23 cellular contexts compared by ENCODE assay signal in the genomic region with DNA sequence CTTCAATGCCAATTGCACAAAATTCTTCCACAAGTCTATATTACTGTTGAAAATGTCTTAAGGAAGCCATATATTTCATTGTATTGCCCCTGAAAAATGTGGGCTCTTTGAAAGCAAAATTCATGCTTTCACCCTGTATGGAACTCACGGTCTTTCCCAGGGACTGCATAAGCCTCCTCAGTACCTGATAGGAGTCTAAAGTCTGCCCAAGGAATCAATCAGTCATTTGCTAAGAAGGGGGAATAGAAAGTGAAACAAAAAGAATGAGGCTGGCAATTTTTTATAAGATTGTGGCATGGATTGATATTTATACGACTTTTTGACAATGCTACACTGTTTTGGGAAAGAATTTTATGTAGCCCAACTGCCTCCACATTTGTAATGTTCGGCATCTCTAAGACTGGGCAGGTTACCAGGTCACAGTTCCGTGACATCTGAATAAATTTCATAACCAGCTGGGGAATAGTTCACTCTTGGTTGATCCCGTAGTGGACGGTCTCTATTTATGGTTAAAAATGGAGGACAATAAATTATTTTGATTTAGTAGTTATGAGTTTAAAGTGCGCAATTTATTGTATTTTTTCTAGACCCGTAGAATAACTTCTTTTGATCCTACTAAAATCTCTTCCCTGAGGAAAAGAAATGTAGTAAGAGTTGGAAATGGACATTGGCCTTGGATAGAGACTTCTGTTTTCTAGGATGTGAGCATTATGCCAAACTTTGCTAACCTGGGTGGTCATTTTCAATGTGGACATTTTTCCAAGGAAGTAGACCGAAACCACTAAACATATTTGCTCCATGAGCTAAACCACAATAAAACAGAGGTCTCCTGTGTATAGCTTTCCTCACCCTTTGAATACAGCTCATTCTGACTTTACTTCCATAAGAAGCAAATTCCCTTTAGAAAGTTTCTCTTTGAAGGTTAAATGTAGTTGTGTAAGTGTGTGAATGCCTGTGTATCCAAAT.
DNase-seq lines count a peak whose midpoint lies in the region; ATAC-seq, FAIRE-seq and TF ChIP-seq lines count a peak whose summit lies in the region.
"Had no signal": no experiment of that assay in that cellular context is flagged by ENCODE, and none has a peak within 500 bp of the region (broad histone marks: within the 10 kb centered on the region; RNA-seq: fewer than 3 reads in every experiment).

No MANE protein-coding gene starts in this region.

- BruUV-seq in GM12878 (replicated peaks; lab: Mats Ljungman, UMichigan) = no TSS peak

- intact Hi-C loops in GM12878 (cut with micrococcal nuclease; ENCODE audit: unreplicated experiment) (no loop called here), head of caudate nucleus (cut with DNase I) (no loop called here), stomach (cut with DNase I; ENCODE audit: low total_unique reads) (no loop called here)

- RAD21 ChIA-PET in GM12878 (lab: Charles Lee; ENCODE audit: unreplicated experiment) = no interaction called here

- TF ChIP-seq POLR2A in GM12878 (IDR thresholded peaks at IDR 0.05; ENCODE audit: low read depth, low read length) (no peak), suprapubic skin (IDR thresholded peaks at IDR 0.05) (no peak), stomach (IDR thresholded peaks at IDR 0.05) (no peak)

- no peaks in the 10 kb centered on the region for H3K36me3 ChIP-seq in OCI-LY3 (replicated peaks; ENCODE audit: low read depth, low read length)
- H3K36me3 ChIP-seq in GM12878 (ENCODE audit: control insufficient read depth in 2 of 2, insufficient read depth in 2 of 2, low read length in 1 of 2) = no peaks in the 10 kb centered on the region
- H3K36me3 ChIP-seq in suprapubic skin = no peaks in the 10 kb centered on the region
- H3K36me3 ChIP-seq in stomach = no peaks in the 10 kb centered on the region
- H3K36me3 ChIP-seq: spleen, vagina had no signal

- no peak for TF ChIP-seq CTCF in OCI-LY3 (IDR thresholded peaks at IDR 0.05; ENCODE audit: low read depth, low read length)
- no peak for TF ChIP-seq CTCF in GM12878 (IDR thresholded peaks at IDR 0.05 in 2 of 3, conservative IDR thresholded peaks at IDR 0.05 in 1 of 3; ENCODE audit: control insufficient read depth in 2 of 3, extremely low read depth in 1 of 3, insufficient read depth in 1 of 3, low read depth in 3 of 3, low read length in 3 of 3)
- TF ChIP-seq CTCF in suprapubic skin (IDR thresholded peaks at IDR 0.05) = no peak
- TF ChIP-seq CTCF in stomach (IDR thresholded peaks at IDR 0.05) = no peak

- SMC1A ChIA-PET in GM12878 (lab: Charles Lee; ENCODE audit: uncharacterized antibody, unreplicated experiment) = interaction anchor here (0.7 kb wide), 1 partner anchor 39 kb away, joined by 4 read pairs; no protein-coding TSS in a partner anchor

- H3K27ac ChIP-seq in OCI-LY3 (ENCODE audit: low read length) (no peak overlapping the region), GM12878 (ENCODE audit: control insufficient read depth, insufficient read depth) (no peak overlapping the region), suprapubic skin (no peak overlapping the region), stomach (no peak overlapping the region)
- H3K27ac ChIP-seq: A549, foreskin keratinocyte, spleen, vagina had no signal

- TF ChIP-seq RAD21 in GM12878 (IDR thresholded peaks at IDR 0.05; ENCODE audit: insufficient read depth, low read depth, low read length) = no peak

- H4K20me1 ChIP-seq in OCI-LY3 (ENCODE audit: insufficient read depth, low read length) (no peaks in the 10 kb centered on the region), GM12878 (ENCODE audit: control insufficient read depth, insufficient read depth) (no peaks in the 10 kb centered on the region)

- no peak overlapping the region for H3K9ac ChIP-seq in OCI-LY3 (ENCODE audit: low read length)
- no peak overlapping the region for H3K9ac ChIP-seq in GM12878 (ENCODE audit: control insufficient read depth, insufficient read depth, low read length)

- POLR2A ChIA-PET in GM12878 (lab: Charles Lee) = no interaction called here

- DNase-seq in ACHN (peak; percentile 73), GM12878 (ENCODE audit: low read depth, low spot score) (no peak), left kidney (ENCODE audit: low read depth, low spot score) (peak; percentile 19), head of caudate nucleus (no peak), suprapubic skin (ENCODE audit: low spot score in 2 of 2) (no peak), stomach (no peak)
- DNase-seq: activated CD8-positive, alpha-beta memory T cell treated with anti-CD3 and anti-CD28 coated beads, Interleukin-2, amount 50 U/mL, for 48 hours; activated gamma-delta T cell treated with Interleukin-2 at 50 U/mL for 16 hours; aorta; C1 segment of cervical spinal cord; foreskin keratinocyte; left colon; midbrain; NCI-H187; NCI-H226; nephron progenitor cell; spleen; stimulated activated CD4-positive, alpha-beta T cell treated with anti-CD3 and anti-CD28 coated beads, Interleukin-4, amount 100 ng/mL, for 4 hours had no signal

- H3K4me2 ChIP-seq in OCI-LY3 (ENCODE audit: low read length) (0 out of 2 replicates have a peak overlapping the region, but pooled peaks have one; percentile 18), GM12878 (ENCODE audit: control insufficient read depth, insufficient read depth) (peak overlapping the region; percentile 53)
- H3K4me2 ChIP-seq: A549 had no signal

- CTCF ChIA-PET in GM12878 (lab: Yijun Ruan, JAX) = no interaction called here

- H3K4me3 ChIP-seq in OCI-LY3 (ENCODE audit: low read length) (peak overlapping the region; percentile 11; the same call in 1 of the 2 replicates), GM12878 (no peak overlapping the region), suprapubic skin (no peak overlapping the region), stomach (no peak overlapping the region)
- H3K4me3 ChIP-seq: A549, spleen, vagina had no signal

- H3K27me3 ChIP-seq in OCI-LY3 (ENCODE audit: low read depth, low read length) (no peaks in the 10 kb centered on the region), GM12878 (replicated peaks in 1 of 2; ENCODE audit: control insufficient read depth in 2 of 2, insufficient read depth in 2 of 2, low read length in 1 of 2) (no peaks in the 10 kb centered on the region), suprapubic skin (no peaks in the 10 kb centered on the region), stomach (no peaks in the 10 kb centered on the region)
- H3K27me3 ChIP-seq: foreskin keratinocyte, spleen, vagina had no signal

- TF ChIP-seq EP300 in GM12878 (IDR thresholded peaks at IDR 0.05; ENCODE audit: borderline replicate concordance in 1 of 2, control insufficient read depth in 1 of 2, low read depth in 2 of 2, low read length in 2 of 2) = no peak
- no peak for TF ChIP-seq EP300 in suprapubic skin (IDR thresholded peaks at IDR 0.05)
- no peak for TF ChIP-seq EP300 in stomach (IDR thresholded peaks at IDR 0.05)

- H3K9me3 ChIP-seq in OCI-LY3 (ENCODE audit: insufficient read depth, low read length) (peaks cover 3% of the 10 kb centered on the region; the same call in 1 of the 2 replicates), GM12878 (replicated peaks; ENCODE audit: control insufficient read depth, insufficient read depth, low read length) (no peaks in the 10 kb centered on the region; the same call in 1 of the 3 replicates), suprapubic skin (no peaks in the 10 kb centered on the region), stomach (no peaks in the 10 kb centered on the region)
- H3K9me3 ChIP-seq: A549, spleen, vagina had no signal

- H3K79me2 ChIP-seq in OCI-LY3 (ENCODE audit: low read length) (no peaks in the 10 kb centered on the region), GM12878 (ENCODE audit: control insufficient read depth, insufficient read depth, low read length) (no peaks in the 10 kb centered on the region)

- in situ Hi-C loops in ACHN (cut with HindIII; ENCODE audit: low pct_ligation_motif_present, low pct_unique_long_range_greater_than_20kb, low sequenced_read_pairs) (no loop called here), GM12878 (cut with MboI) (no loop called here)

- no peak for FAIRE-seq in GM12878 (lab: Jason Lieb, UNC)
- FAIRE-seq: A549, H1 had no signal

- 53% methylated on average over 9 of the region's 9 CpGs for WGBS in GM12878 (ENCODE audit: insufficient coverage, insufficient replicate concordance, low lambda C conversion rate, missing lambda C conversion rate)
- 75% methylated on average over 9 of the region's 9 CpGs for WGBS in suprapubic skin
- WGBS in stomach, 5 donors = 83 to 86% (median 84%) methylated on average over 9 of the region's 9 CpGs

- H3K4me1 ChIP-seq in OCI-LY3 (ENCODE audit: low read length) = no peaks in the 10 kb centered on the region
- H3K4me1 ChIP-seq in GM12878 (ENCODE audit: control insufficient read depth, insufficient read depth, low read length) = no peaks in the 10 kb centered on the region
- H3K4me1 ChIP-seq in suprapubic skin = peaks cover 8% of the 10 kb centered on the region
- no peaks in the 10 kb centered on the region for H3K4me1 ChIP-seq in stomach
- H3K4me1 ChIP-seq: A549, foreskin keratinocyte, spleen, vagina had no signal

- ATAC-seq in GM12878 = peak; percentile 63
- no peak for ATAC-seq in GM18861 (IDR thresholded peaks at IDR 0.05; ENCODE audit: unreplicated experiment)
- ATAC-seq: A549, foreskin keratinocyte, left colon had no signal

- H2AFZ ChIP-seq in OCI-LY3 (ENCODE audit: low read depth, low read length) = 0 out of 2 replicates have a peak overlapping the region, but pooled peaks have one; percentile 44
- H2AFZ ChIP-seq in GM12878 (ENCODE audit: control insufficient read depth, low read depth, low read length) = peak overlapping the region; percentile 63

TF ChIP-seq in GM12878, 131 proteins besides CTCF, POLR2A, EP300 and RAD21 (continues in another document):
- TF ChIP-seq CREB1 (IDR thresholded peaks at IDR 0.05; ENCODE audit: low read depth) (no peak), STAT3 (IDR thresholded peaks at IDR 0.05; ENCODE audit: low read depth, low read length) (no peak), IKZF1 (conservative IDR thresholded peaks at IDR 0.05) (no peak)

Comparison
In these comparisons a context has a peak if more than half of its experiments do, and no peak if none do; other contexts are left out.
1. DNase-seq: peak in ACHN (single experiment) and left kidney (single experiment); none in GM12878 (single experiment), head of caudate nucleus (0 of 42), suprapubic skin (0 of 2) and stomach (single experiment).